Comparison of ENCODE assay signal across 1 cellular context in the genomic region with DNA sequence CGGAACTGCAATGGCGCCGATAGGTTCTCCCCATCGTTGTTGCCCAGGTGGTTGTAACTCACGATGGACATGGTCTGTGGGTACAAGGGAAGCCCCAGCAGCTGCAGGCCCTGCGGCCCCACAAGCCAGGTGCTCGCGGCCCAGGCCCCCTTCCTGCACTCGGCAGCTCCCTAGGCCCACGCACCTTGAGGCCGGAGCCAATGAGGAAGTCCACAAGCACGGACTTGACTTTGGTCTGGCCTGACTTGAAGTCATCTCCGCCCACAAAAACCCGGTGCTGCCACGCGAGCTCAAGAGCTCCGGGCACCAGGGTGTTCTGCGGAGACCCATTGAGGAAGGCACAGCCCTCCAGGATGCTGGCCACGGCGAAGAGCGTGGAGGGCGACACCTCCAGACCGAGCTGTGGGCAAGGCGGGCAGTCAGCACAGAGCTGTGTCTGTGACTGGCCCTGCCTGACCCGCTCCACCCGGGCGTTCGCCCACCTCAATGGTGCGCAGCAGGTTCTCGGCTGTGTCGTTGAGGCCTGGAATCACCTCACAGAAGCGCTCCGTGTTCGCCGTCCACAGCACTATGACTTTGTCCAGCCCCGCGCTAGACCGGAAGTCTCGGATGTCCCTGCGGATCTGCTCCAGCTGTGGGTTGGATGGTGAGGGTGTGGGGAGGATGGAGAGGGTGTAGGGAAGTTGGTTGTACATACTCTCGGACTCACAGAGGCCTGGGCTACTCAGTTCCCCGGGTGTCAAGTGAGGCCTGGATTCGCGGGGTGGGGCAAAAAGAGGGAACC.
TF ChIP-seq lines count a peak whose summit lies in the region.

No MANE protein-coding gene starts in this region.

TF ChIP-seq in IMR-90, 13 proteins besides CTCF, POLR2A, EP300 and RAD21:
- no peak for TF ChIP-seq NFE2L2 (IDR thresholded peaks at IDR 0.05; ENCODE audit: low read depth, low read length)
- no peak for TF ChIP-seq CHD1 (IDR thresholded peaks at IDR 0.05; ENCODE audit: low read depth, low read length)
- TF ChIP-seq CEBPB (IDR thresholded peaks at IDR 0.05; ENCODE audit: low read depth, low read length), result no peak
- TF ChIP-seq FOS (IDR thresholded peaks at IDR 0.05; ENCODE audit: low read depth, low read length), result no peak
